15 cellular contexts compared by ENCODE assay signal in genomic region chr2:227411990-227412350, GRCh38. TPM values are rescaled to one million over a fixed set of nuclear protein-coding genes. Genes with fewer than 3 reads are reported as not detected.
DNase-seq lines count a peak whose midpoint lies in the region; ATAC-seq and TF ChIP-seq lines count a peak whose summit lies in the region.
"Had no signal": no experiment of that assay in that cellular context is flagged by ENCODE, and none has a peak within 500 bp of the region (broad histone marks: within the 10 kb centered on the region; RNA-seq: fewer than 3 reads in every experiment).

No MANE protein-coding gene starts in this region.

- peaks cover 63% of the 10 kb centered on the region for H3K4me1 Mint-ChIP-seq in dendritic cell treated with granulocyte-macrophage colony-stimulating factor and Interleukin-4, amounts not matched to agents 40 ng/mL and 50 ng/mL, for 4 days (ENCODE audit: low read depth)
- peaks cover 36% of the 10 kb centered on the region for H3K4me1 Mint-ChIP-seq in stimulated activated effector memory CD8-positive, alpha-beta T cell treated with anti-CD3 and anti-CD28 coated beads, Interleukin-12 subunit alpha, Interleukin-12 subunit beta, amount 100 ng/mL, for 72 hours

- peak overlapping the region; percentile 70 for H3K27ac ChIP-seq in RWPE1
- H3K27ac ChIP-seq: gastroesophageal sphincter, parathyroid adenoma, thoracic aorta had no signal

- CTCF ChIA-PET in RWPE1 (lab: Yijun Ruan, JAX), result no interaction called here

- peaks cover 0 to 11% of the 10 kb centered on the region in 2 donors for H3K36me3 Mint-ChIP-seq in activated naive CD4-positive, alpha-beta T cell treated with anti-CD3 and anti-CD28 coated beads, Interleukin-2, amount 50 U/mL, for 72 hours
- H3K36me3 Mint-ChIP-seq in dendritic cell treated with granulocyte-macrophage colony-stimulating factor and Interleukin-4, amounts not matched to agents 40 ng/mL and 50 ng/mL, for 4 days (ENCODE audit: low read depth), result no peaks in the 10 kb centered on the region
- no peaks in the 10 kb centered on the region for H3K36me3 Mint-ChIP-seq in stimulated activated effector memory CD8-positive, alpha-beta T cell treated with anti-CD3 and anti-CD28 coated beads, Interleukin-12 subunit alpha, Interleukin-12 subunit beta, amount 100 ng/mL, for 72 hours

- H3K27me3 Mint-ChIP-seq in dendritic cell treated with granulocyte-macrophage colony-stimulating factor and Interleukin-4, amounts not matched to agents 40 ng/mL and 50 ng/mL, for 4 days, result no peaks in the 10 kb centered on the region

- no peaks in the 10 kb centered on the region for H3K9me3 Mint-ChIP-seq in activated naive CD4-positive, alpha-beta T cell treated with anti-CD3 and anti-CD28 coated beads, Interleukin-2, amount 50 U/mL, for 72 hours
- H3K9me3 Mint-ChIP-seq in dendritic cell treated with granulocyte-macrophage colony-stimulating factor and Interleukin-4, amounts not matched to agents 40 ng/mL and 50 ng/mL, for 4 days, result no peaks in the 10 kb centered on the region
- no peaks in the 10 kb centered on the region for H3K9me3 Mint-ChIP-seq in stimulated activated effector memory CD8-positive, alpha-beta T cell treated with anti-CD3 and anti-CD28 coated beads, Interleukin-12 subunit alpha, Interleukin-12 subunit beta, amount 100 ng/mL, for 72 hours

- POLR2A ChIA-PET in RWPE1 (lab: Yijun Ruan, JAX; ENCODE audit: low non-redundant PET), result no interaction called here

- no peak for DNase-seq in activated naive CD4-positive, alpha-beta T cell treated with anti-CD3 and anti-CD28 coated beads, Interleukin-2, amount 50 U/mL, for 72 hours (ENCODE audit: low spot score in 2 of 2)
- DNase-seq in activated naive CD4-positive, alpha-beta T cell (lab: John Stamatoyannopoulos, UW), result no peak
- DNase-seq in RWPE1 (ENCODE audit: low spot score), result no peak
- DNase-seq in stimulated activated effector memory CD8-positive, alpha-beta T cell treated with anti-CD3 and anti-CD28 coated beads, Interleukin-12 subunit alpha, Interleukin-12 subunit beta, amount 100 ng/mL, for 72 hours (ENCODE audit: low spot score in 2 of 2), result no peak
- DNase-seq in DMS53 treated with DMSO at 0.1 percent for 48 hours (lab: John Stamatoyannopoulos, UW; ENCODE audit: unreplicated experiment), result no peak
- no peak for DNase-seq in NCI-H146 treated with DMSO at 0.1 percent for 48 hours (lab: John Stamatoyannopoulos, UW; ENCODE audit: unreplicated experiment)
- DNase-seq: DMS53, NCI-H1436, NCI-H446 had no signal

- no peak for TF ChIP-seq CTCF in RWPE1 (conservative IDR thresholded peaks at IDR 0.05; ENCODE audit: low read depth)

- peak overlapping the region; percentile 87 to 95 for H3K27ac Mint-ChIP-seq in activated naive CD4-positive, alpha-beta T cell treated with anti-CD3 and anti-CD28 coated beads, Interleukin-2, amount 50 U/mL, for 72 hours
- peak overlapping the region; percentile 61 for H3K27ac Mint-ChIP-seq in dendritic cell treated with granulocyte-macrophage colony-stimulating factor and Interleukin-4, amounts not matched to agents 40 ng/mL and 50 ng/mL, for 4 days
- H3K27ac Mint-ChIP-seq in stimulated activated effector memory CD8-positive, alpha-beta T cell treated with anti-CD3 and anti-CD28 coated beads, Interleukin-12 subunit alpha, Interleukin-12 subunit beta, amount 100 ng/mL, for 72 hours, result peak overlapping the region; percentile 80

- no peak for ATAC-seq in activated naive CD4-positive, alpha-beta T cell treated with anti-CD3 and anti-CD28 coated beads, Interleukin-2, amount 50 U/mL, for 72 hours
- ATAC-seq in stimulated activated effector memory CD8-positive, alpha-beta T cell treated with anti-CD3 and anti-CD28 coated beads, Interleukin-12 subunit alpha, Interleukin-12 subunit beta, amount 100 ng/mL, for 72 hours, result no peak
- ATAC-seq in HG03139 (IDR thresholded peaks at IDR 0.05; ENCODE audit: unreplicated experiment), result no peak
- ATAC-seq: gastroesophageal sphincter had no signal

- no peak overlapping the region for H3K4me3 Mint-ChIP-seq in dendritic cell treated with granulocyte-macrophage colony-stimulating factor and Interleukin-4, amounts not matched to agents 40 ng/mL and 50 ng/mL, for 4 days
- peak overlapping the region; percentile 29 for H3K4me3 Mint-ChIP-seq in stimulated activated effector memory CD8-positive, alpha-beta T cell treated with anti-CD3 and anti-CD28 coated beads, Interleukin-12 subunit alpha, Interleukin-12 subunit beta, amount 100 ng/mL, for 72 hours

- intact Hi-C loops in dendritic cell treated with granulocyte-macrophage colony-stimulating factor and Interleukin-4, amounts not matched to agents 40 ng/mL and 50 ng/mL, for 4 days (cut with micrococcal nuclease), result no loop called here

RNA-seq across cellular contexts. Expression of gene SCYGR1, which starts 24.2 kb away (rescaled TPM):
- not detected for total RNA-seq in activated naive CD4-positive, alpha-beta T cell treated with anti-CD3 and anti-CD28 coated beads, Interleukin-2, amount 50 U/mL, for 72 hours
- total RNA-seq: gastroesophageal sphincter, mononuclear cell, thoracic aorta had no signal

RNA-seq across cellular contexts. Expression of gene TM4SF20, which starts 32.9 kb away (rescaled TPM):
- total RNA-seq in activated naive CD4-positive, alpha-beta T cell treated with anti-CD3 and anti-CD28 coated beads, Interleukin-2, amount 50 U/mL, for 72 hours, result not detected
- total RNA-seq: gastroesophageal sphincter, mononuclear cell, thoracic aorta had no signal

RNA-seq across cellular contexts. Expression of gene AGFG1, which starts 60.0 kb away (rescaled TPM):
- 100 to 1,000 TPM in 1 of 2 donors, 10 to 100 TPM in 1; 63.3 to 219 TPM for total RNA-seq in activated naive CD4-positive, alpha-beta T cell treated with anti-CD3 and anti-CD28 coated beads, Interleukin-2, amount 50 U/mL, for 72 hours
